Comparison of ENCODE assay signal across 8 cellular contexts in genomic region chr16:68590201-68590994, GRCh38. TPM values are rescaled to one million over a fixed set of nuclear protein-coding genes. Genes with fewer than 3 reads are reported as not detected.
A peak's percentile ranks its signal among the peaks of the same experiment; 100 is the strongest.
DNase-seq lines count a peak whose midpoint lies in the region; ATAC-seq and TF ChIP-seq lines count a peak whose summit lies in the region.

No MANE protein-coding gene starts in this region.

- no peak for TF ChIP-seq EP300 in Ishikawa (IDR thresholded peaks at IDR 0.05; ENCODE audit: borderline replicate concordance)

- no peaks in the 10 kb centered on the region for H3K36me3 ChIP-seq in CD4-positive, CD25-positive, alpha-beta regulatory T cell (ENCODE audit: control insufficient read depth, insufficient read depth, low read length)

- H3K27me3 Mint-ChIP-seq in CD4-positive, CD25-positive, alpha-beta regulatory T cell, result no peaks in the 10 kb centered on the region
- no peaks in the 10 kb centered on the region for H3K27me3 Mint-ChIP-seq in brain

- DNase-seq in CD4-positive, CD25-positive, alpha-beta regulatory T cell, result peak; percentile 11 to 63 (median 21)
- DNase-seq in UCSD-AML1 (lab: John Stamatoyannopoulos, UW; ENCODE audit: unreplicated experiment) (peak; percentile 32), left kidney (ENCODE audit: low read depth, low spot score) (peak; percentile 92), NCI-H187 (lab: John Stamatoyannopoulos, UW) (no peak)
- DNase-seq in stimulated activated CD8-positive, alpha-beta memory T cell treated with anti-CD3 and anti-CD28 coated beads, Interleukin-12 subunit alpha, Interleukin-12 subunit beta, amount 100 ng/mL, for 24 hours (ENCODE audit: extremely low read depth), result peak; percentile 11

- H3K9me3 Mint-ChIP-seq in CD4-positive, CD25-positive, alpha-beta regulatory T cell, result peaks cover 0 to 8% (median 0%) of the 10 kb centered on the region in 7 donors
- H3K9me3 Mint-ChIP-seq in brain, result peaks cover 14 to 37% (median 25%) of the 10 kb centered on the region in 5 experiments

- no peaks in the 10 kb centered on the region for H3K4me1 ChIP-seq in CD4-positive, CD25-positive, alpha-beta regulatory T cell (ENCODE audit: control insufficient read depth, insufficient read depth, low read length, poor library complexity, severe bottlenecking)

- peak overlapping the region in 1 of 4 donors; percentile 63 for H3K4me3 Mint-ChIP-seq in CD4-positive, CD25-positive, alpha-beta regulatory T cell
- no peak overlapping the region for H3K4me3 Mint-ChIP-seq in brain

- H3K27ac ChIP-seq in CD4-positive, CD25-positive, alpha-beta regulatory T cell (ENCODE audit: insufficient read depth, low read length, poor library complexity, severe bottlenecking), result no peak overlapping the region

- no peaks in the 10 kb centered on the region for H3K36me3 Mint-ChIP-seq in CD4-positive, CD25-positive, alpha-beta regulatory T cell
- peaks cover 53% of the 10 kb centered on the region for H3K36me3 Mint-ChIP-seq in brain

- peak; percentile 66 to 78 for TF ChIP-seq CTCF in brain (conservative IDR thresholded peaks at IDR 0.05)

- peak; percentile 59 to 67 for ATAC-seq in CD4-positive, CD25-positive, alpha-beta regulatory T cell (ENCODE audit: low read depth in 2 of 2)
- no peak for ATAC-seq in GM19463 (IDR thresholded peaks at IDR 0.05; ENCODE audit: unreplicated experiment)

- H3K27ac Mint-ChIP-seq in CD4-positive, CD25-positive, alpha-beta regulatory T cell, result no peak overlapping the region
- H3K27ac Mint-ChIP-seq in brain, result no peak overlapping the region

- peak; percentile 89 for TF ChIP-seq RAD21 in Ishikawa (IDR thresholded peaks at IDR 0.05; ENCODE audit: low read depth)

- H3K4me1 Mint-ChIP-seq in CD4-positive, CD25-positive, alpha-beta regulatory T cell, result peaks cover 0 to 4% (median 1%) of the 10 kb centered on the region in 4 donors
- no peaks in the 10 kb centered on the region for H3K4me1 Mint-ChIP-seq in brain

- no peaks in the 10 kb centered on the region for H3K9me3 ChIP-seq in CD4-positive, CD25-positive, alpha-beta regulatory T cell (ENCODE audit: control insufficient read depth in 2 of 2, low read length in 2 of 2)

- H3K4me3 ChIP-seq in CD4-positive, CD25-positive, alpha-beta regulatory T cell (ENCODE audit: low read depth, low read length), result no peak overlapping the region

- H3K27me3 ChIP-seq in CD4-positive, CD25-positive, alpha-beta regulatory T cell (ENCODE audit: control insufficient read depth, insufficient read depth, low read length), result no peaks in the 10 kb centered on the region

TF ChIP-seq in Ishikawa, 13 proteins besides CTCF, POLR2A, EP300 and RAD21:
- TF ChIP-seq REST (IDR thresholded peaks at IDR 0.05; ENCODE audit: low read depth), result no peak
- no peak for TF ChIP-seq NFIC (IDR thresholded peaks at IDR 0.05)
- peak; percentile 32; the same call in 1 of the 2 replicates for TF ChIP-seq MAX (IDR thresholded peaks at IDR 0.05)
- TF ChIP-seq ZBTB7A (IDR thresholded peaks at IDR 0.05; ENCODE audit: low read depth), result peak; percentile 69; the same call in 1 of the 2 replicates

RNA-seq across cellular contexts. Expression of gene ZFP90, which starts 51.3 kb away (rescaled TPM):
- 21.5 TPM for total RNA-seq in CD4-positive, CD25-positive, alpha-beta regulatory T cell
- polyA plus RNA-seq in CD4-positive, CD25-positive, alpha-beta regulatory T cell, result 10 to 100 TPM; 20.6 to 49.3 (median 27.6) TPM
- polyA plus RNA-seq in brain (ENCODE audit: insufficient read depth, low read depth, low replicate concordance), result 49.3 TPM

RNA-seq across cellular contexts. Expression of gene CDH3, which starts 54.7 kb away (rescaled TPM):
- total RNA-seq in CD4-positive, CD25-positive, alpha-beta regulatory T cell, result 0.32 TPM
- polyA plus RNA-seq in CD4-positive, CD25-positive, alpha-beta regulatory T cell, result under 1 TPM in 3 of 4 donors, not detected in 1; 0.03 to 0.38 (median 0.08) TPM
- 16.0 TPM for polyA plus RNA-seq in brain (ENCODE audit: insufficient read depth, low read depth, low replicate concordance)

Comparison
In these comparisons a context has a peak if more than half of its experiments do, and no peak if none do; other contexts are left out.
1. DNase-seq: peak in CD4-positive, CD25-positive, alpha-beta regulatory T cell (3 of 3), UCSD-AML1 (single experiment), left kidney (single experiment) and stimulated activated CD8-positive, alpha-beta memory T cell treated with anti-CD3 and anti-CD28 coated beads, Interleukin-12 subunit alpha, Interleukin-12 subunit beta, amount 100 ng/mL, for 24 hours (single experiment); none in NCI-H187 (0 of 2).
2. RNA of gene CDH3, which starts 54.7 kb away (polyA plus RNA-seq): 16.0 TPM in brain (single experiment); 0.03 to 0.38 TPM in CD4-positive, CD25-positive, alpha-beta regulatory T cell; every median in the first group is over 10 times any median in the second.